9 cellular contexts compared by ENCODE assay signal in genomic region chr13:40992678-40993077, GRCh38. TPM values are rescaled to one million over a fixed set of nuclear protein-coding genes. Genes with fewer than 3 reads are reported as not detected.
DNase-seq lines count a peak whose midpoint lies in the region; ATAC-seq and TF ChIP-seq lines count a peak whose summit lies in the region.
"Had no signal": no experiment of that assay in that cellular context is flagged by ENCODE, and none has a peak within 500 bp of the region (broad histone marks: within the 10 kb centered on the region; RNA-seq: fewer than 3 reads in every experiment).

No MANE protein-coding gene starts in this region.

- no peaks in the 10 kb centered on the region for H3K27me3 Mint-ChIP-seq in activated CD4-positive, alpha-beta T cell treated with anti-CD3 and anti-CD28 coated beads, Interleukin-2, amount 10 ng/mL, durations not matched to agents 24 days and 14 days

- H3K4me3 ChIP-seq in SK-N-MC = no peak overlapping the region
- no peak overlapping the region for H3K4me3 ChIP-seq in suprapubic skin
- H3K4me3 ChIP-seq in ovary = no peak overlapping the region

- H3K4me3 Mint-ChIP-seq in activated CD4-positive, alpha-beta T cell treated with anti-CD3 and anti-CD28 coated beads, Interleukin-2, amount 10 ng/mL, durations not matched to agents 24 days and 14 days = no peak overlapping the region

- H3K9me3 ChIP-seq in SK-N-MC (ENCODE audit: low read depth, low read length) (no peaks in the 10 kb centered on the region), suprapubic skin (no peaks in the 10 kb centered on the region), ovary (no peaks in the 10 kb centered on the region)

- peak overlapping the region; percentile 3 for H3K9ac ChIP-seq in SK-N-MC (ENCODE audit: insufficient read length)

- H3K27ac Mint-ChIP-seq in activated CD4-positive, alpha-beta T cell treated with anti-CD3 and anti-CD28 coated beads, Interleukin-2, amount 10 ng/mL, durations not matched to agents 24 days and 14 days = peak overlapping the region; percentile 12

- TF ChIP-seq CTCF in foreskin keratinocyte (conservative IDR thresholded peaks at IDR 0.05) (peak; percentile 59), suprapubic skin (IDR thresholded peaks at IDR 0.05) (no peak), ovary (IDR thresholded peaks at IDR 0.05) (no peak)

- H3K4me1 ChIP-seq in foreskin keratinocyte (peaks cover 30% of the 10 kb centered on the region), suprapubic skin (peaks cover 62% of the 10 kb centered on the region), ovary (ENCODE audit: insufficient read depth) (peaks cover 6% of the 10 kb centered on the region)

- peaks cover 24% of the 10 kb centered on the region for H3K36me3 Mint-ChIP-seq in activated CD4-positive, alpha-beta T cell treated with anti-CD3 and anti-CD28 coated beads, Interleukin-2, amount 10 ng/mL, durations not matched to agents 24 days and 14 days (ENCODE audit: low read depth)

- H3K27me3 ChIP-seq in foreskin keratinocyte = no peaks in the 10 kb centered on the region
- H3K27me3 ChIP-seq in suprapubic skin = no peaks in the 10 kb centered on the region
- H3K27me3 ChIP-seq in ovary = no peaks in the 10 kb centered on the region

- TF ChIP-seq EP300 in suprapubic skin (IDR thresholded peaks at IDR 0.05) (no peak), ovary (IDR thresholded peaks at IDR 0.05) (no peak)

- H3K4me1 Mint-ChIP-seq in activated CD4-positive, alpha-beta T cell treated with anti-CD3 and anti-CD28 coated beads, Interleukin-2, amount 10 ng/mL, durations not matched to agents 24 days and 14 days = peaks cover 59% of the 10 kb centered on the region

- intact Hi-C loops in activated CD4-positive, alpha-beta T cell treated with anti-CD3 and anti-CD28 coated beads, Interleukin-2, amount 10 ng/mL, durations not matched to agents 24 days and 14 days (cut with micrococcal nuclease) = no loop called here
- intact Hi-C loops in ovary (cut with DNase I) = loop anchor here in 2 of 4 donors (10.0 kb wide), 2 partner anchors 62 to 68 kb away; no protein-coding TSS in a partner anchor

- H3K9me3 Mint-ChIP-seq in activated CD4-positive, alpha-beta T cell treated with anti-CD3 and anti-CD28 coated beads, Interleukin-2, amount 10 ng/mL, durations not matched to agents 24 days and 14 days = no peaks in the 10 kb centered on the region

- no peak overlapping the region for H3K27ac ChIP-seq in SK-N-MC
- H3K27ac ChIP-seq in foreskin keratinocyte = peak overlapping the region; percentile 20
- H3K27ac ChIP-seq in suprapubic skin = peak overlapping the region; percentile 90
- H3K27ac ChIP-seq in ovary = no peak overlapping the region

- ATAC-seq in foreskin keratinocyte = no peak
- ATAC-seq in GM19452 (IDR thresholded peaks at IDR 0.05; ENCODE audit: unreplicated experiment) = no peak

- DNase-seq in activated CD4-positive, alpha-beta T cell treated with anti-CD3 and anti-CD28 coated beads, Interleukin-2, amount 10 ng/mL, durations not matched to agents 24 days and 14 days = no peak
- DNase-seq in activated CD4-positive, alpha-beta T cell treated with anti-CD3 and anti-CD28 coated beads, Interleukin-2, amount 50 U/mL, for 4 hours = no peak
- DNase-seq in SK-N-MC (ENCODE audit: low read depth, low spot score) (no peak), foreskin keratinocyte (peak in 1 of 2 donors; percentile 13), suprapubic skin (ENCODE audit: low spot score in 2 of 2) (no peak), ovary (no peak), COLO668 (lab: John Stamatoyannopoulos, UW; ENCODE audit: unreplicated experiment) (no peak)
- DNase-seq: mesenchymal stem cell had no signal

- WGBS in suprapubic skin = 30% methylated on average over 1 of the region's 1 CpG
- WGBS in ovary, 3 donors = 21 to 32% (median 25%) methylated on average over 1 of the region's 1 CpG

- H3K36me3 ChIP-seq in SK-N-MC (ENCODE audit: insufficient read depth, low read length) (no peaks in the 10 kb centered on the region), suprapubic skin (peaks cover 6% of the 10 kb centered on the region), ovary (no peaks in the 10 kb centered on the region)

- no peak for TF ChIP-seq POLR2A in suprapubic skin (IDR thresholded peaks at IDR 0.05)
- TF ChIP-seq POLR2A in ovary (IDR thresholded peaks at IDR 0.05) = no peak

RNA-seq across cellular contexts. Expression of gene ELF1, which starts 26.4 kb away (rescaled TPM):
- total RNA-seq in activated CD4-positive, alpha-beta T cell treated with anti-CD3 and anti-CD28 coated beads, Interleukin-2, amount 10 ng/mL, durations not matched to agents 24 days and 14 days = 65.0 and 65.8 TPM in 2 replicates
- total RNA-seq in foreskin keratinocyte (42.0 and 46.9 TPM in 2 replicates), suprapubic skin (100 to 1,000 TPM in 3 of 4 donors, 10 to 100 TPM in 1; 81.7 to 123 (median 111) TPM), ovary (10 to 100 TPM; 41.0 to 53.2 (median 47.7) TPM)
- polyA plus RNA-seq in foreskin keratinocyte (10.2 and 10.6 TPM in 2 replicates), ovary (10 to 100 TPM; 28.5 to 49.3 TPM)

Comparison
In these comparisons a context has a peak if more than half of its experiments do, and no peak if none do; other contexts are left out.
1. H3K27ac ChIP-seq: peak in foreskin keratinocyte (single experiment) and suprapubic skin (single experiment); none in SK-N-MC (single experiment) and ovary (0 of 2).